In the genomic region with DNA sequence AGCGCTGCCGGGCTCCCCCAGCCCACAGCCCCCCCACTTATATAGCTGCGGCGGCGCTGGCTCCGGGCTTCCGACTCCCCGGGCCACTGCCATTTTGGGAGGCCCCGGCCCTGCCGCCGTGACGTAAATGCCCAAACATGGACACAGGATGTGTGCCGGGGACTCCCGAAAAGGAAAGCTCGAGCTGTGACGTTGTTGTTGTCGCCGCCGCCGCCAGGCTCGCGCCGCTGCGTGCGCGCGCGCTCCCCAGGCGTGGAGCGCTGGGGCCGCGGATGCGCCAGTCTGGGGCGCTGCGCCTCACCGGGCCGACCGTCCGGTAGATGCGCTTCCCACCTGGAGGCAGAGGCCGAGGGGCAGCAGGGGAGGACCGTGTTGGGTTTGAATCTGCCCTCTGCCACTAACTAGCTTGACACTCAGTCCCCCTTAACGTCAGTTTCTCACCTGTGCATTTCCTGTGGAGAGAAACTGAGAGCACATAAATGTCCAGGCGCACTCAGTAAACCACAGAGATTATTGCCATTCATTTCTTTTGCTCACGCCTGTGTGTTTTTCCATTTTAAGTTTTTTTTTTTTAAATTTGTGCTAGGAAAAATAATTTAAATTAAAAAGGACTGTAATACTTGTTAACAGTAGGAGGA, we compare ENCODE assay signal across 8 cellular contexts. TPM values are rescaled to one million over a fixed set of nuclear protein-coding genes. Genes with fewer than 3 reads are reported as not detected.
DNase-seq lines count a peak whose midpoint lies in the region; ATAC-seq lines count a peak whose summit lies in the region.

A gene (minus strand): TSS at position 15 of the 638 bp plus-strand sequence. CDS start 231 bp downstream, outside the sequence.

- ATAC-seq in GM19023 (IDR thresholded peaks at IDR 0.05; ENCODE audit: unreplicated experiment) (peak; percentile 89), HG03159 (IDR thresholded peaks at IDR 0.05; ENCODE audit: unreplicated experiment) (peak; percentile 87)

- DNase-seq in A172 (ENCODE audit: low spot score): peak; percentile 75
- DNase-seq in NCI-H2227 treated with DMSO at 0.1 percent for 48 hours (lab: John Stamatoyannopoulos, UW): peak; percentile 87
- peak; percentile 83 for DNase-seq in activated CD4-positive, alpha-beta T cell treated with anti-CD3 and anti-CD28 coated beads for 1 hour
- peak; percentile 92 for DNase-seq in cerebellar cortex (ENCODE audit: low spot score)
- peak; percentile 78 for DNase-seq in left kidney (ENCODE audit: low read depth, low spot score)
- peak; percentile 85 to 92 for DNase-seq in stimulated activated CD4-positive, alpha-beta T cell treated with anti-CD3 and anti-CD28 coated beads, Interleukin-4, amount 100 ng/mL, for 4 hours

RNA-seq across cellular contexts. Expression of the gene that starts here (rescaled TPM):
- not detected in 2 replicates for total RNA-seq in A172 (2014; rRNA removed; shearing (Covaris generic))

Comparison
In these comparisons a context has a peak if more than half of its experiments do, and no peak if none do; other contexts are left out.
1. Peak in every context shown above with its lines: DNase-seq and ATAC-seq.
2. Peak in DNase-seq in A172; RNA of the gene not detected or under 1 TPM.